ENCODE assay signal across 13 cellular contexts in the genomic region with DNA sequence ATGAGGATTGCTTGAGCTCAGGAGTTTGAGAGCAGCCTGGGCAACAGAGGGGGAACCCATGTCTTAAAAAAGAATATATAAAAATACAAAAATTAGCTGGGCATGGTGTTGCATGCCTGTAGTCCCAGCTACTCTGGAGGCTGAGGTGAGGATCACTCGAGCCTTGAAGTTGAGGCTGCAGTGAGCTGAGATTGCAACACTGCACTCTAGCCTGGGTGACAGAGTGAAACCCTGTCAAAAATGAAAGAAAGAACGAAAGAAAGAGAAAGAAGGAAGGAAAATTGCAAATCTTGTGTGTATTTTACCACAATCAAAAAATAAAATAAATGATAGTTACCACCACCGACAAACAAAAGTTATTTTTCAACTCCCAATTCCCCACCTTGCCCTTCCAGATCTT.
"Had no signal": no experiment of that assay in that cellular context is flagged by ENCODE, and none has a peak within 500 bp of the region (broad histone marks: within the 10 kb centered on the region; RNA-seq: fewer than 3 reads in every experiment).

No MANE protein-coding gene starts in this region.

- H3K36me3 Mint-ChIP-seq: naive thymus-derived CD8-positive, alpha-beta T cell had no signal

- H3K36me3 ChIP-seq: gastroesophageal sphincter, tibial artery, vagina had no signal

- H3K4me3 ChIP-seq: hepatocyte, tibial artery, vagina had no signal

- H3K27ac Mint-ChIP-seq: activated CD4-positive, alpha-beta T cell treated with anti-CD3 and anti-CD28 coated beads, Interleukin-2, amount 10 ng/mL, durations not matched to agents 24 days and 14 days had no signal

- H3K27me3 ChIP-seq: vagina had no signal

- H3K9me3 Mint-ChIP-seq: activated CD4-positive, alpha-beta T cell treated with anti-CD3 and anti-CD28 coated beads, Interleukin-2, amount 10 ng/mL, durations not matched to agents 24 days and 14 days; naive thymus-derived CD8-positive, alpha-beta T cell had no signal

- H2AFZ ChIP-seq: hepatocyte had no signal

- FAIRE-seq: kidney had no signal

- H3K27ac ChIP-seq: coronary artery, gastroesophageal sphincter, hepatocyte, tibial artery, vagina had no signal

- H3K79me2 ChIP-seq: hepatocyte had no signal

- H3K4me3 Mint-ChIP-seq: activated CD4-positive, alpha-beta T cell treated with anti-CD3 and anti-CD28 coated beads, Interleukin-2, amount 10 ng/mL, durations not matched to agents 24 days and 14 days had no signal

- H3K9me3 ChIP-seq: gastroesophageal sphincter, tibial artery, vagina had no signal

- ATAC-seq: gastroesophageal sphincter; naive thymus-derived CD8-positive, alpha-beta T cell had no signal

- DNase-seq: activated CD4-positive, alpha-beta T cell treated with anti-CD3 and anti-CD28 coated beads, Interleukin-2, amount 10 ng/mL, durations not matched to agents 24 days and 14 days; activated naive CD4-positive, alpha-beta T cell treated with anti-CD3 and anti-CD28 coated beads, Interleukin-2, amount 50 U/mL, for 16 hours; central memory CD4-positive, alpha-beta T cell; effector CD8-positive, alpha-beta T cell; kidney; naive thymus-derived CD8-positive, alpha-beta T cell; occipital lobe; T-helper 9 cell; tibial artery had no signal
